10 cellular contexts compared by ENCODE assay signal in genomic region chr12:121124402-121125109, GRCh38. TPM values are rescaled to one million over a fixed set of nuclear protein-coding genes. Genes with fewer than 3 reads are reported as not detected.
DNase-seq lines count a peak whose midpoint lies in the region; ATAC-seq, FAIRE-seq and TF ChIP-seq lines count a peak whose summit lies in the region.
"Had no signal": no experiment of that assay in that cellular context is flagged by ENCODE, and none has a peak within 500 bp of the region (broad histone marks: within the 10 kb centered on the region; RNA-seq: fewer than 3 reads in every experiment).

No MANE protein-coding gene starts in this region.

- TF ChIP-seq CTCF in fibroblast of pulmonary artery (IDR thresholded peaks at IDR 0.05; ENCODE audit: low read length, missing control alignments): no peak

- H3K27me3 ChIP-seq in small intestine (ENCODE audit: control insufficient read depth in 2 of 2, insufficient read depth in 2 of 2, low read length in 2 of 2): peaks cover 0 to 1% of the 10 kb centered on the region in 2 donors

- H3K9me3 ChIP-seq in small intestine (ENCODE audit: control insufficient read depth, low read depth): no peaks in the 10 kb centered on the region

- no peak overlapping the region for H3K27ac ChIP-seq in small intestine (ENCODE audit: low read depth in 1 of 2, low read length in 1 of 2)
- H3K27ac ChIP-seq: VCaP had no signal

- TF ChIP-seq POLR2A in erythroblast (IDR thresholded peaks at IDR 0.05; ENCODE audit: low read length): no peak

- WGBS in small intestine, 3 donors: 65 to 74% (median 72%) methylated on average over 4 of the region's 4 CpGs

- no peaks in the 10 kb centered on the region for H3K36me3 ChIP-seq in small intestine (ENCODE audit: control insufficient read depth in 2 of 2, insufficient read depth in 2 of 2, low read length in 2 of 2)

- FAIRE-seq in small intestine (lab: Jason Lieb, UNC): no peak

- no peaks in the 10 kb centered on the region for H3K4me1 ChIP-seq in small intestine (ENCODE audit: control insufficient read depth in 2 of 2, insufficient read depth in 1 of 2, low read depth in 1 of 2, low read length in 1 of 2)

- ATAC-seq in SK-N-SH treated with all-trans-retinoic acid at 6 μM for 48 hours (peak; percentile 92), HG03571 (IDR thresholded peaks at IDR 0.05; ENCODE audit: unreplicated experiment) (no peak), GM21528 (IDR thresholded peaks at IDR 0.05; ENCODE audit: low FRiP score, unreplicated experiment) (no peak)

- H3K4me3 ChIP-seq in fibroblast of pulmonary artery (replicated peaks; ENCODE audit: low read depth, low read length) (no peak overlapping the region), small intestine (ENCODE audit: low read depth in 1 of 2, low read length in 2 of 2) (no peak overlapping the region)

- DNase-seq in activated effector memory CD4-positive, alpha-beta T cell treated with anti-CD3 and anti-CD28 coated beads, Interleukin-2, amount 50 U/mL, for 16 hours: peak; percentile 70
- DNase-seq in activated effector memory CD4-positive, alpha-beta T cell treated with Interleukin-2 at 50 U/mL for 16 hours: no peak
- peak; percentile 93 for DNase-seq in fibroblast of pulmonary artery (ENCODE audit: low read depth)
- peak; percentile 82 for DNase-seq in small intestine
- DNase-seq in erythroblast (lab: John Stamatoyannopoulos, UW): no peak
- DNase-seq: DMS79 had no signal

TF ChIP-seq in SK-N-SH treated with all-trans-retinoic acid at 6 μM for 48 hours, 23 proteins besides CTCF, POLR2A, EP300 and RAD21:
- no peak for TF ChIP-seq POU6F1 (CRISPR knock-in tag; IDR thresholded peaks at IDR 0.05; ENCODE audit: borderline replicate concordance, low read depth)

RNA-seq across cellular contexts. Expression of gene P2RX7, which starts 8.1 kb away (rescaled TPM):
- polyA plus RNA-seq in small intestine: under 1 TPM in 2 of 3 donors, not detected in 1; 0.27 to 0.66 TPM

Comparison
In these comparisons a context has a peak if more than half of its experiments do, and no peak if none do; other contexts are left out.
1. DNase-seq: peak in activated effector memory CD4-positive, alpha-beta T cell treated with anti-CD3 and anti-CD28 coated beads, Interleukin-2, amount 50 U/mL, for 16 hours (single experiment), fibroblast of pulmonary artery (single experiment) and small intestine (single experiment); none in activated effector memory CD4-positive, alpha-beta T cell treated with Interleukin-2 at 50 U/mL for 16 hours (single experiment) and erythroblast (0 of 2).